1 cellular context compared by ENCODE assay signal in genomic region chr7:107809179-107809578, GRCh38.
TF ChIP-seq lines count a peak whose summit lies in the region.

No MANE protein-coding gene starts in this region.

TF ChIP-seq in H1, 55 proteins besides CTCF, POLR2A, EP300 and RAD21 (continued from another document):
- no peak for TF ChIP-seq CHD7 (IDR thresholded peaks at IDR 0.05; ENCODE audit: insufficient replicate concordance, low read length)
- TF ChIP-seq HDAC6 (IDR thresholded peaks at IDR 0.05; ENCODE audit: low read depth, low read length): no peak
